In genomic region chr5:180291943-180292831, GRCh38 we compare ENCODE assay signal across 8 cellular contexts. TPM values are rescaled to one million over a fixed set of nuclear protein-coding genes. Genes with fewer than 3 reads are reported as not detected.
A peak's percentile ranks its signal among the peaks of the same experiment; 100 is the strongest.
DNase-seq lines count a peak whose midpoint lies in the region; ATAC-seq and TF ChIP-seq lines count a peak whose summit lies in the region.

TSS of gene MAPK9 (minus strand) at chr5:180292083. CDS start at chr5:180280561, 11,522 bp downstream.

- no peaks in the 10 kb centered on the region for H3K9me3 ChIP-seq in endodermal cell (ENCODE audit: control insufficient read depth, low read length)
- no peaks in the 10 kb centered on the region for H3K9me3 ChIP-seq in mesodermal cell (ENCODE audit: control insufficient read depth, low read length)

- H3K9ac ChIP-seq in endodermal cell (ENCODE audit: extremely low read depth, low read length, poor library complexity, severe bottlenecking) = peak within 1 kb of the TSS; percentile 80

- ATAC-seq in GM19328 (IDR thresholded peaks at IDR 0.05; ENCODE audit: unreplicated experiment) (peak; percentile 84), HG03460 (IDR thresholded peaks at IDR 0.05; ENCODE audit: unreplicated experiment) (peak; percentile 79)
- ATAC-seq in activated CD8-positive, alpha-beta memory T cell treated with anti-CD3 and anti-CD28 coated beads, Interleukin-2, amount 10 ng/mL, durations not matched to agents 7 days and 5 days = peak; percentile 86

- H3K4me1 ChIP-seq in endodermal cell (ENCODE audit: control insufficient read depth, insufficient read depth, low read length) (no peaks in the 10 kb centered on the region), mesodermal cell (ENCODE audit: control insufficient read depth, insufficient read depth, low read length, poor library complexity, severe bottlenecking) (no peaks in the 10 kb centered on the region)

- H3K9me3 Mint-ChIP-seq in activated CD8-positive, alpha-beta memory T cell treated with anti-CD3 and anti-CD28 coated beads, Interleukin-2, amount 10 ng/mL, durations not matched to agents 7 days and 5 days (ENCODE audit: low read depth) = no peaks in the 10 kb centered on the region
- no peaks in the 10 kb centered on the region for H3K9me3 Mint-ChIP-seq in endodermal cell

- H3K27me3 ChIP-seq in endodermal cell (ENCODE audit: control insufficient read depth, insufficient read depth, low read length, poor library complexity, severe bottlenecking) = no peaks in the 10 kb centered on the region

- H3K36me3 ChIP-seq in endodermal cell (ENCODE audit: control insufficient read depth, insufficient read depth, low read length) (peaks cover 13% of the 10 kb centered on the region), mesodermal cell (ENCODE audit: control insufficient read depth, insufficient read depth, low read length) (peaks cover 17% of the 10 kb centered on the region)

- CTCF ChIA-PET in activated CD8-positive, alpha-beta memory T cell treated with anti-CD3 and anti-CD28 coated beads, Interleukin-2, amount 10 ng/mL, durations not matched to agents 7 days and 5 days (lab: Charles Lee) = interaction anchor here (0.7 to 6.8 kb wide), 16 partner anchors 11 to 285 kb away, joined by 3 to 147 read pairs (median 6); no protein-coding TSS in a partner anchor

- WGBS in endodermal cell (ENCODE audit: insufficient coverage in 1 of 2, insufficient read length in 1 of 2), 2 experiments = 0% methylated on average over 24 to 120 of the region's 122 CpGs
- 0% methylated on average over 51 to 81 of the region's 122 CpGs for WGBS in mesodermal cell (ENCODE audit: insufficient coverage in 2 of 2), 2 experiments

- H3K27ac Mint-ChIP-seq in activated CD8-positive, alpha-beta memory T cell treated with anti-CD3 and anti-CD28 coated beads, Interleukin-2, amount 10 ng/mL, durations not matched to agents 7 days and 5 days = peak within 1 kb of the TSS; percentile 98
- H3K27ac Mint-ChIP-seq in endodermal cell = peak within 1 kb of the TSS; percentile 94

- no peaks in the 10 kb centered on the region for H3K27me3 Mint-ChIP-seq in activated CD8-positive, alpha-beta memory T cell treated with anti-CD3 and anti-CD28 coated beads, Interleukin-2, amount 10 ng/mL, durations not matched to agents 7 days and 5 days
- H3K27me3 Mint-ChIP-seq in endodermal cell (ENCODE audit: insufficient read depth) = no peaks in the 10 kb centered on the region

- H3K4me3 ChIP-seq in endodermal cell (ENCODE audit: low read length) (peak within 1 kb of the TSS; percentile 86), mesodermal cell (ENCODE audit: extremely low read depth, insufficient read depth, low read length, poor library complexity, severe bottlenecking) (peak within 1 kb of the TSS; percentile 92)

- TF ChIP-seq CTCF in endodermal cell (conservative IDR thresholded peaks at IDR 0.05) = no peak

- peak within 1 kb of the TSS; percentile 93 for H3K4me3 Mint-ChIP-seq in activated CD8-positive, alpha-beta memory T cell treated with anti-CD3 and anti-CD28 coated beads, Interleukin-2, amount 10 ng/mL, durations not matched to agents 7 days and 5 days
- H3K4me3 Mint-ChIP-seq in endodermal cell = peak within 1 kb of the TSS; percentile 87

- DNase-seq in CD1c-positive myeloid dendritic cell (ENCODE audit: extremely low spot score) (peak; percentile 93), NOMO-1 (lab: John Stamatoyannopoulos, UW; ENCODE audit: unreplicated experiment in 2 of 2) (peak; percentile 66 to 73), endodermal cell (peak; percentile 94)
- DNase-seq in activated CD8-positive, alpha-beta memory T cell treated with anti-CD3 and anti-CD28 coated beads, Interleukin-2, amount 10 ng/mL, durations not matched to agents 7 days and 5 days = peak; percentile 87
- peak; percentile 75 for DNase-seq in stimulated activated CD8-positive, alpha-beta memory T cell treated with anti-CD3 and anti-CD28 coated beads, Interleukin-15, amount 100 ng/mL, for 24 hours (ENCODE audit: low read depth)

- H3K4me1 Mint-ChIP-seq in activated CD8-positive, alpha-beta memory T cell treated with anti-CD3 and anti-CD28 coated beads, Interleukin-2, amount 10 ng/mL, durations not matched to agents 7 days and 5 days = peaks cover 23% of the 10 kb centered on the region
- peaks cover 39% of the 10 kb centered on the region for H3K4me1 Mint-ChIP-seq in endodermal cell

- H3K27ac ChIP-seq in endodermal cell (ENCODE audit: low read depth, low read length) (peak within 1 kb of the TSS; percentile 52), mesodermal cell (ENCODE audit: low read depth, low read length, severe bottlenecking) (peak within 1 kb of the TSS; percentile 62)

- H3K36me3 Mint-ChIP-seq in activated CD8-positive, alpha-beta memory T cell treated with anti-CD3 and anti-CD28 coated beads, Interleukin-2, amount 10 ng/mL, durations not matched to agents 7 days and 5 days = peaks cover 8% of the 10 kb centered on the region
- H3K36me3 Mint-ChIP-seq in endodermal cell (ENCODE audit: low read depth) = peaks cover 28% of the 10 kb centered on the region

RNA-seq across cellular contexts. Expression of gene MAPK9, which starts in this region (rescaled TPM):
- 10 to 100 TPM; 40.9 to 44.4 TPM for total RNA-seq in activated CD8-positive, alpha-beta memory T cell treated with anti-CD3 and anti-CD28 coated beads, Interleukin-2, amount 10 ng/mL, durations not matched to agents 7 days and 5 days
- total RNA-seq in endodermal cell = 10 to 100 TPM; 45.6 to 51.8 TPM
- 27.7 TPM for polyA plus RNA-seq in endodermal cell (2013, experiment 1 of 2)
- polyA plus RNA-seq in endodermal cell (2013, experiment 2 of 2) = 26.4 TPM
- polyA plus RNA-seq in mesodermal cell (2013, experiment 1 of 2) = 37.0 TPM
- 37.8 TPM for polyA plus RNA-seq in mesodermal cell (2013, experiment 2 of 2)

Comparison
In these comparisons a context has a peak if more than half of its experiments do, and no peak if none do; other contexts are left out.
1. Peak in every context shown above with its lines: DNase-seq, ATAC-seq, H3K4me3 ChIP-seq and H3K27ac ChIP-seq.